ENCODE assay signal across 10 cellular contexts in genomic region chr10:32511599-32511998, GRCh38.
"Had no signal": no experiment of that assay in that cellular context is flagged by ENCODE, and none has a peak within 500 bp of the region (broad histone marks: within the 10 kb centered on the region; RNA-seq: fewer than 3 reads in every experiment).

No MANE protein-coding gene starts in this region.

- H3K9me3 Mint-ChIP-seq: HFFc6 had no signal

- H3K9me3 ChIP-seq: HAP-1 had no signal

- H3K36me3 ChIP-seq: HAP-1 had no signal

- H3K4me3 ChIP-seq: GM23248, GM23338, HAP-1 had no signal

- H3K4me1 Mint-ChIP-seq: GM23338 had no signal

- H3K4me1 ChIP-seq: HAP-1 had no signal

- H3K27ac ChIP-seq: GM23248 had no signal

- ATAC-seq: GM23338, HCT116 had no signal

- H3K4me3 Mint-ChIP-seq: GM23338, H9, HFFc6 had no signal

- H3K27ac Mint-ChIP-seq: GM23338, H9, HFFc6 had no signal

- DNase-seq: GM23248, GOT3, H7, H9, HCEC 1CT, HFFc6 had no signal

- FAIRE-seq: H1 had no signal
